In genomic region chr2:100887039-100887578, GRCh38 we compare ENCODE assay signal across 28 cellular contexts.
DNase-seq lines count a peak whose midpoint lies in the region; ATAC-seq and TF ChIP-seq lines count a peak whose summit lies in the region.
"Had no signal": no experiment of that assay in that cellular context is flagged by ENCODE, and none has a peak within 500 bp of the region (broad histone marks: within the 10 kb centered on the region; RNA-seq: fewer than 3 reads in every experiment).

No MANE protein-coding gene starts in this region.

- H2BK120ac ChIP-seq in neuronal stem cell (ENCODE audit: low read depth, low read length) = no peak overlapping the region

- H3K4me2 ChIP-seq in SK-N-SH = 0 out of 2 replicates have a peak overlapping the region, but pooled peaks have one; percentile 27
- no peak overlapping the region for H3K4me2 ChIP-seq in neuronal stem cell (ENCODE audit: insufficient read depth, low read length, poor library complexity, severe bottlenecking)

- no peak for TF ChIP-seq RAD21 in SK-N-SH (IDR thresholded peaks at IDR 0.05; ENCODE audit: low read length)

- CTCF ChIA-PET in SK-N-SH (lab: Yijun Ruan, JAX) = no interaction called here
- CTCF ChIA-PET in HEK293T (lab: Yijun Ruan, JAX) = no interaction called here

- peak overlapping the region; percentile 67 for H3K18ac ChIP-seq in neuronal stem cell (ENCODE audit: low read length)

- POLR2A ChIA-PET in SK-N-SH (lab: Yijun Ruan, JAX) = no interaction called here
- POLR2A ChIA-PET in HEK293T (lab: Yijun Ruan, JAX) = no interaction called here

- H3F3A ChIP-seq in SK-N-SH (replicated peaks; ENCODE audit: insufficient read depth) = peaks cover 12% of the 10 kb centered on the region

- 81% methylated on average over 3 of the region's 11 CpGs for WGBS in SK-N-SH (ENCODE audit: low lambda C conversion rate)
- WGBS in body of pancreas, 2 donors = 78 to 89% methylated on average over 8 to 11 of the region's 11 CpGs
- WGBS in neuronal stem cell (ENCODE audit: extremely low coverage in 2 of 2, insufficient read length in 2 of 2, insufficient replicate concordance in 1 of 2), 2 donors = no CpG with 5 or more reads among the region's 11 CpGs

- peak overlapping the region; percentile 48 for H3K23ac ChIP-seq in neuronal stem cell (ENCODE audit: low read depth, low read length, poor library complexity)

- H3K9ac ChIP-seq in SK-N-SH (no peak overlapping the region), neuronal stem cell (ENCODE audit: low read depth, low read length, poor library complexity) (peak overlapping the region; percentile 25)

- DNase-seq in SK-N-SH = no peak
- DNase-seq in body of pancreas = no peak
- DNase-seq in neuronal stem cell (ENCODE audit: low spot score) = no peak
- no peak for DNase-seq in vagina (ENCODE audit: extremely low spot score in 2 of 2)
- no peak for DNase-seq in H7
- no peak for DNase-seq in HEK293T (ENCODE audit: extremely low spot score)
- DNase-seq: activated CD4-positive, alpha-beta T cell treated with anti-CD3 and anti-CD28 coated beads, Interleukin-2, amount 10 ng/mL, durations not matched to agents 24 days and 14 days; activated CD8-positive, alpha-beta memory T cell treated with anti-CD3 and anti-CD28 coated beads for 24 hours; activated naive CD4-positive, alpha-beta T cell treated with anti-CD3 and anti-CD28 coated beads, Interleukin-2, amount 50 U/mL, for 16 hours; activated T-cell treated with anti-CD3 and anti-CD28 coated beads for 4 hours; brain microvascular endothelial cell; CD4-positive, CD25-positive, alpha-beta regulatory T cell; immature natural killer cell; left colon; NCI-H1436; NCI-H446; NCI-H82; RPMI8226; SJCRH30; stimulated activated CD4-positive, alpha-beta T cell treated with anti-CD3 and anti-CD28 coated beads, Interleukin-1b, Interleukin-23, amount 100 ng/mL, for 48 hours; stimulated activated naive CD8-positive, alpha-beta T cell treated with anti-CD3 and anti-CD28 coated beads, Interleukin-15, Interleukin-2, amounts not matched to agents 100 U/mL and 50 U/mL, for 24 hours; T-cell; thyroid gland had no signal

- peaks cover 9 to 25% of the 10 kb centered on the region in 2 experiments; a peak in 2 of 4 replicates for H3K4me1 ChIP-seq in SK-N-SH (ENCODE audit: control insufficient read depth in 1 of 2, insufficient read depth in 2 of 2, low read depth in 1 of 2, low read length in 1 of 2)
- peaks cover 56% of the 10 kb centered on the region for H3K4me1 ChIP-seq in body of pancreas
- H3K4me1 ChIP-seq in neuronal stem cell (ENCODE audit: control insufficient read depth in 2 of 2, insufficient read depth in 1 of 2, low read depth in 1 of 2, low read length in 2 of 2) = peaks cover 0 to 11% of the 10 kb centered on the region in 2 donors
- peaks cover 34% of the 10 kb centered on the region for H3K4me1 ChIP-seq in vagina
- H3K4me1 ChIP-seq: HAP-1, SJCRH30 had no signal

- H3K14ac ChIP-seq in neuronal stem cell (ENCODE audit: low read length) = peak overlapping the region; percentile 57

- peak overlapping the region; percentile 45 for H3K4ac ChIP-seq in neuronal stem cell (ENCODE audit: low read length)

- intact Hi-C loops in body of pancreas (cut with DNase I) = no loop called here
- intact Hi-C loops in vagina (cut with DNase I) = no loop called here

- H3K9me2 ChIP-seq in SK-N-SH = no peaks in the 10 kb centered on the region

- H4K91ac ChIP-seq in neuronal stem cell (ENCODE audit: low read depth, low read length, poor library complexity) = no peak overlapping the region

- H3K4me3 ChIP-seq in SK-N-SH (ENCODE audit: low read depth in 2 of 2, low read length in 1 of 2) (no peak overlapping the region), body of pancreas (no peak overlapping the region), neuronal stem cell (ENCODE audit: low read length in 2 of 2) (no peak overlapping the region), vagina (no peak overlapping the region), H7 (ENCODE audit: insufficient read depth, low read depth, low read length) (no peak overlapping the region)
- H3K4me3 ChIP-seq: HAP-1, pancreas, SJCRH30, thyroid gland had no signal

- no peaks in the 10 kb centered on the region for H3K27me3 ChIP-seq in SK-N-SH (ENCODE audit: insufficient read depth)
- no peaks in the 10 kb centered on the region for H3K27me3 ChIP-seq in body of pancreas
- peaks cover 0 to 13% (median 0%) of the 10 kb centered on the region in 3 experiments for H3K27me3 ChIP-seq in neuronal stem cell (ENCODE audit: control insufficient read depth in 3 of 3, insufficient read depth in 3 of 3, low read depth in 1 of 3, low read length in 3 of 3)
- no peaks in the 10 kb centered on the region for H3K27me3 ChIP-seq in vagina
- H3K27me3 ChIP-seq in H7 (ENCODE audit: control insufficient read depth, insufficient read depth, low read length) = no peaks in the 10 kb centered on the region
- H3K27me3 ChIP-seq: brain microvascular endothelial cell, pancreas, thyroid gland had no signal

- no peak for TF ChIP-seq POLR2A in body of pancreas (IDR thresholded peaks at IDR 0.05)
- TF ChIP-seq POLR2A in vagina (IDR thresholded peaks at IDR 0.05) = no peak

- no peak overlapping the region for H4K8ac ChIP-seq in neuronal stem cell (ENCODE audit: low read depth, low read length)

- H3K36me3 ChIP-seq in SK-N-SH (replicated peaks in 1 of 2; ENCODE audit: control insufficient read depth in 1 of 2, insufficient read depth in 2 of 2, low read length in 1 of 2) (peaks cover 5 to 15% of the 10 kb centered on the region in 2 experiments), body of pancreas (replicated peaks in 1 of 2; ENCODE audit: insufficient read depth in 1 of 2, low read depth in 2 of 2) (no peaks in the 10 kb centered on the region), neuronal stem cell (replicated peaks in 1 of 2; ENCODE audit: control insufficient read depth in 2 of 2, insufficient read depth in 2 of 2, low read length in 2 of 2) (no peaks in the 10 kb centered on the region), vagina (no peaks in the 10 kb centered on the region), H7 (replicated peaks; ENCODE audit: control insufficient read depth, insufficient read depth, low read length) (no peaks in the 10 kb centered on the region)
- H3K36me3 ChIP-seq: brain microvascular endothelial cell, HAP-1, pancreas, SJCRH30, thyroid gland had no signal

- ATAC-seq in SK-N-SH treated with all-trans-retinoic acid at 6 μM for 48 hours (no peak), body of pancreas (no peak), GM19397 (IDR thresholded peaks at IDR 0.05; ENCODE audit: unreplicated experiment) (no peak)
- ATAC-seq: left colon; stimulated activated naive CD8-positive, alpha-beta T cell treated with anti-CD3 and anti-CD28 coated beads, Interleukin-15, Interleukin-2, amounts not matched to agents 100 U/mL and 50 U/mL, for 24 hours; T-cell had no signal

- no peak for TF ChIP-seq EP300 in SK-N-SH (IDR thresholded peaks at IDR 0.05; ENCODE audit: borderline replicate concordance in 1 of 2, low read depth in 1 of 2, low read length in 1 of 2)

- TF ChIP-seq CTCF in SK-N-SH (IDR thresholded peaks at IDR 0.05) = no peak
- no peak for TF ChIP-seq CTCF in body of pancreas (IDR thresholded peaks at IDR 0.05)
- TF ChIP-seq CTCF in vagina (IDR thresholded peaks at IDR 0.05) = no peak

- H3K9me3 ChIP-seq in SK-N-SH (no peaks in the 10 kb centered on the region), body of pancreas (no peaks in the 10 kb centered on the region), neuronal stem cell (replicated peaks in 1 of 2; ENCODE audit: control insufficient read depth in 2 of 2, insufficient read depth in 1 of 2, low read depth in 1 of 2, low read length in 2 of 2) (no peaks in the 10 kb centered on the region), vagina (no peaks in the 10 kb centered on the region)
- H3K9me3 ChIP-seq: HAP-1, pancreas, SJCRH30, thyroid gland had no signal

- H2BK5ac ChIP-seq in neuronal stem cell (ENCODE audit: low read length) = no peak overlapping the region

- no peaks in the 10 kb centered on the region for H4K20me1 ChIP-seq in SK-N-SH (ENCODE audit: insufficient read depth)

- peak overlapping the region; percentile 45 for H2BK15ac ChIP-seq in neuronal stem cell (ENCODE audit: low read length)

- H2AFZ ChIP-seq in SK-N-SH (ENCODE audit: low read depth) = no peak overlapping the region
- H2AFZ ChIP-seq in neuronal stem cell (ENCODE audit: low read length) = no peak overlapping the region

- peaks cover 5% of the 10 kb centered on the region; the same call in 1 of the 2 replicates for H3K79me2 ChIP-seq in SK-N-SH (ENCODE audit: insufficient read depth)

- H2BK12ac ChIP-seq in neuronal stem cell (ENCODE audit: low read length) = peak overlapping the region; percentile 43

- no peaks in the 10 kb centered on the region for H3K79me1 ChIP-seq in neuronal stem cell (ENCODE audit: low read depth, low read length)

- no peak overlapping the region for H2AK5ac ChIP-seq in neuronal stem cell (ENCODE audit: low read depth, low read length)

- H3K27ac ChIP-seq in SK-N-SH (ENCODE audit: low read depth in 2 of 2, low read length in 1 of 2) (no peak overlapping the region), body of pancreas (peak overlapping the region in 3 of 4 donors; percentile 19 to 45 (median 33)), neuronal stem cell (replicated peaks; ENCODE audit: low read length) (no peak overlapping the region), vagina (peak overlapping the region; percentile 13)
- H3K27ac ChIP-seq: 22Rv1, brain microvascular endothelial cell, SJCRH30, thyroid gland had no signal

TF ChIP-seq in SK-N-SH, 30 proteins besides CTCF, POLR2A, EP300 and RAD21 (continues in another document):
- TF ChIP-seq MAX (IDR thresholded peaks at IDR 0.05; ENCODE audit: low read depth) (no peak), MEF2A (IDR thresholded peaks at IDR 0.05; ENCODE audit: borderline replicate concordance, low read depth) (no peak), TCF12 (IDR thresholded peaks at IDR 0.05) (no peak)

TF ChIP-seq in SK-N-SH treated with all-trans-retinoic acid at 6 μM for 48 hours, 23 proteins besides CTCF, POLR2A, EP300 and RAD21 (continues in another document):
- TF ChIP-seq ZC3H10 (CRISPR knock-in tag; IDR thresholded peaks at IDR 0.05) (no peak), SNAI2 (CRISPR knock-in tag; IDR thresholded peaks at IDR 0.05) (no peak), CSDC2 (CRISPR knock-in tag; IDR thresholded peaks at IDR 0.05) (no peak), ZNF8 (CRISPR knock-in tag; IDR thresholded peaks at IDR 0.05) (no peak), ISL1 (CRISPR knock-in tag; IDR thresholded peaks at IDR 0.05) (no peak), PPARA (CRISPR knock-in tag; IDR thresholded peaks at IDR 0.05; ENCODE audit: borderline replicate concordance) (no peak), TOX (CRISPR knock-in tag; IDR thresholded peaks at IDR 0.05; ENCODE audit: borderline replicate concordance) (no peak)

TF ChIP-seq in HEK293T, 16 proteins besides CTCF, POLR2A, EP300 and RAD21:
- TF ChIP-seq HDGF (IDR thresholded peaks at IDR 0.05; ENCODE audit: borderline replicate concordance) (no peak), CTBP1 (IDR thresholded peaks at IDR 0.05; ENCODE audit: borderline replicate concordance) (no peak), FOXK2 (IDR thresholded peaks at IDR 0.05) (no peak), SP1 (IDR thresholded peaks at IDR 0.05) (no peak), ELF4 (IDR thresholded peaks at IDR 0.05) (no peak), LEF1 (IDR thresholded peaks at IDR 0.05; ENCODE audit: borderline replicate concordance) (no peak), BHLHE40 (IDR thresholded peaks at IDR 0.05; ENCODE audit: borderline replicate concordance) (no peak), NFRKB (IDR thresholded peaks at IDR 0.05) (no peak)
TF ChIP-seq in HEK293T: peak in this region for 0.

Comparison
In these comparisons a context has a peak if more than half of its experiments do, and no peak if none do; other contexts are left out.
1. H3K27ac ChIP-seq: peak in body of pancreas (3 of 4) and vagina (single experiment); none in SK-N-SH (0 of 2) and neuronal stem cell (single experiment).